20 cellular contexts compared by ENCODE assay signal in the genomic region with DNA sequence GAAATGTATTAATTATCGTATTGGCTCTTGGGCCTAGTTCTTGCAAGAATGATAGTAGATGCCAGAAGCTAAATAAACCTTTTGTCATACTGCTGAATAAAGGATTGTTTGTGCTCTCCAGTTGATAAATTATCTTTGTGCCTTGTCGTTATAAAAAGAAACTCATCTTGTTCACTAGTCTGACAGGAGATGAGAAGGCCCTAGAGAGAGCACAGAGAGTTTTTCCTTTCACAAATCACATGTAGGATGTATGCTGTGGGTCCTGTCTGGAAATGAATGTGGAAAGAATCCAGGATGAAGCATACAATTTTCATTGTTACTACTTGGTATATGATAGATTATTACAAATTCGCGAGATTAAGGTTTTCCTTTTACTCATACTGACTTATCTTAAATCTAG.
"Had no signal": no experiment of that assay in that cellular context is flagged by ENCODE, and none has a peak within 500 bp of the region (broad histone marks: within the 10 kb centered on the region; RNA-seq: fewer than 3 reads in every experiment).

No MANE protein-coding gene starts in this region.

- ATAC-seq: activated CD4-positive, CD25-positive, alpha-beta regulatory T cell treated with anti-CD3 and anti-CD28 coated beads, Interleukin-2, amount 50 U/mL, for 24 hours; activated CD8-positive, alpha-beta T cell treated with anti-CD3 and anti-CD28 coated beads for 36 hours; activated T-cell treated with anti-CD3 and anti-CD28 coated beads, Interleukin-2, amount 50 U/mL, for 72 hours; K562; Panc1; Right ventricle myocardium inferior had no signal

- DNase-seq: activated CD4-positive, alpha-beta T cell treated with anti-CD3 and anti-CD28 coated beads for 4 hours; activated CD8-positive, alpha-beta memory T cell treated with anti-CD3 and anti-CD28 coated beads, Interleukin-2, amount 50 U/mL, for 4 hours; activated CD8-positive, alpha-beta T cell treated with anti-CD3 and anti-CD28 coated beads for 36 hours; activated gamma-delta T cell treated with Interleukin-2 at 50 U/mL for 16 hours; activated naive CD4-positive, alpha-beta T cell treated with anti-CD3 and anti-CD28 coated beads, Interleukin-2, amount 10 ng/mL, durations not matched to agents 7 days and 5 days; activated naive CD8-positive, alpha-beta T cell treated with anti-CD3 and anti-CD28 coated beads for 36 hours; activated T-cell treated with anti-CD3 and anti-CD28 coated beads, Interleukin-2, amount 50 U/mL, for 72 hours; brain microvascular endothelial cell; Karpas-422; MM.1S; NCI-H446 treated with DMSO at 0.1 percent for 48 hours; NCI-H524 treated with DMSO at 0.1 percent for 48 hours; NCI-H748 treated with DMSO at 0.1 percent for 48 hours; RPMI8226; SJCRH30 had no signal

- H3K27ac ChIP-seq: brain microvascular endothelial cell, cardiac muscle cell, SJCRH30 had no signal

- H3K27me3 ChIP-seq: brain microvascular endothelial cell, cardiac muscle cell, SJCRH30 had no signal

- H3K4me3 ChIP-seq: cardiac muscle cell, K562, SJCRH30 had no signal

- H3K4me1 ChIP-seq: SJCRH30 had no signal

- H3K36me3 ChIP-seq: brain microvascular endothelial cell, cardiac muscle cell, SJCRH30 had no signal

- FAIRE-seq: K562 had no signal

- H3K9me3 ChIP-seq: SJCRH30 had no signal
